23 cellular contexts compared by ENCODE assay signal in the genomic region with DNA sequence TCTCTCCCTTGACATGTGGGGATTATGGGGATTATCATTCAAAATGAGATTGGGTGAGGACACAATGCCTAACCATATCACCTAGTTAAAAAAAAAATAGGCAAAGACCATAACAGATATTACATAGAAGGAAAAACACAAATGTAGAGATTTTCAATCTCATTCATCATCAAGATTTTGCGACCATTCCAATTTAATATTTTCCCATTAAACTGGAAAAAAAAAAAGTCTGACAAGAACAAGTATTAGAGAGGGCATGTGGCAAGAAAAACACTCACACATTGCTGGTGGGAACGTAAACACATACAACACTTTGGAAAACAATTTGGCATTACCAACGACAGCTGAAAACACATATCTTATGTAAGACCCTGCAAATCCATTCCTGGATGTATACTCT.
"Had no signal": no experiment of that assay in that cellular context is flagged by ENCODE, and none has a peak within 500 bp of the region (broad histone marks: within the 10 kb centered on the region; RNA-seq: fewer than 3 reads in every experiment).

No MANE protein-coding gene starts in this region.

- H3K4me1 ChIP-seq: colonic mucosa, esophagus muscularis mucosa, esophagus squamous epithelium, foreskin keratinocyte, gastrocnemius medialis, gastroesophageal sphincter, heart left ventricle, heart right ventricle had no signal

- H3K4me3 ChIP-seq: colonic mucosa, coronary artery, dorsolateral prefrontal cortex, esophagus muscularis mucosa, esophagus squamous epithelium, gastrocnemius medialis, gastroesophageal sphincter, heart left ventricle, heart right ventricle, hepatocyte had no signal

- ATAC-seq: effector memory CD8-positive, alpha-beta T cell; esophagus mucosa; foreskin keratinocyte; gastrocnemius medialis; gastroesophageal sphincter; heart left ventricle; heart right ventricle had no signal

- DNase-seq: colonic mucosa; dermis blood vessel endothelial cell; dorsolateral prefrontal cortex; effector CD4-positive, alpha-beta T cell; effector CD8-positive, alpha-beta T cell; effector memory CD4-positive, alpha-beta T cell; effector memory CD8-positive, alpha-beta T cell; endodermal cell; erythroblast; esophagus squamous epithelium; foreskin fibroblast; foreskin keratinocyte; foreskin melanocyte; gastrocnemius medialis; glutamatergic neuron; head of caudate nucleus; heart left ventricle; heart right ventricle had no signal

- H3K36me3 ChIP-seq: colonic mucosa, esophagus muscularis mucosa, esophagus squamous epithelium, gastrocnemius medialis, gastroesophageal sphincter, heart left ventricle, heart right ventricle had no signal

- H3K27me3 ChIP-seq: colonic mucosa, dorsolateral prefrontal cortex, esophagus muscularis mucosa, esophagus squamous epithelium, foreskin keratinocyte, gastrocnemius medialis, gastroesophageal sphincter, heart left ventricle, heart right ventricle, hepatocyte had no signal

- H3K9me3 ChIP-seq: colonic mucosa, esophagus squamous epithelium, gastrocnemius medialis had no signal
